In the genomic region with DNA sequence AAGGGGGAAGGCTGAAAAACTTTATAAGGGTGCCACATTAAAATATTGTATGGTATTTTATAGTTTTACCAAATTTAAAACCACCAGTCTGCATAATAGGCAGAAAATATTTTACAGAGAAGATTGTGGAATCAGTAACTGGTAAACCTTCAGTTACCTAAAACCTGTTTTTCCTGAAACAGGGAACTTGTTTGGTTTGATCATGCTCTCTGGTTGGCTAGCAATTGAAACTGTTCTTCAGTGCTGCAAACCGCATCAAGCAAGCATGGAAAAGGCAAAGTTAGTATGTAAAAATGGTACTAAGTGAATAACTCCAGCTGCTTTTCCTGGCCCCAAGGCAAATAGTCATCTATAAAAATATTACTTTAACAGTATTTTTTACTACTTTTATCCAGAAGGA, we compare ENCODE assay signal across 19 cellular contexts.
DNase-seq lines count a peak whose midpoint lies in the region; ATAC-seq, FAIRE-seq and TF ChIP-seq lines count a peak whose summit lies in the region.
"Had no signal": no experiment of that assay in that cellular context is flagged by ENCODE, and none has a peak within 500 bp of the region (broad histone marks: within the 10 kb centered on the region; RNA-seq: fewer than 3 reads in every experiment).

No MANE protein-coding gene starts in this region.

- H3K27ac ChIP-seq in SK-N-MC (no peak overlapping the region), keratinocyte (ENCODE audit: control insufficient read depth, insufficient read depth, low read length) (no peak overlapping the region), right cardiac atrium (ENCODE audit: low read length) (no peak overlapping the region)
- H3K27ac ChIP-seq: HL-60 had no signal

- DNase-seq in DMS53 (lab: John Stamatoyannopoulos, UW) (peak; percentile 94), EL (peak; percentile 15), SK-N-MC (ENCODE audit: low read depth, low spot score) (peak; percentile 58), keratinocyte (ENCODE audit: low read depth, low spot score) (no peak), right cardiac atrium (no peak), NCI-H2227 treated with DMSO at 0.1 percent for 48 hours (lab: John Stamatoyannopoulos, UW) (no peak), NCI-H446 (lab: John Stamatoyannopoulos, UW) (no peak), midbrain (lab: John Stamatoyannopoulos, UW) (no peak)
- DNase-seq: ACHN; AML-193; CD4-positive, CD25-positive, alpha-beta regulatory T cell; H9; NCI-H1436; NCI-H2029; NCI-H226; NCI-H82 had no signal

- dilution Hi-C loops in keratinocyte (cut with MboI; ENCODE audit: extremely low pct_ligation_motif_present, low sequenced_read_pairs): no loop called here

- H3K36me3 ChIP-seq in SK-N-MC (ENCODE audit: insufficient read depth, low read length) (no peaks in the 10 kb centered on the region), keratinocyte (ENCODE audit: control insufficient read depth in 2 of 2, extremely low read depth in 1 of 2, insufficient read depth in 2 of 2, low read length in 2 of 2) (no peaks in the 10 kb centered on the region)

- no peaks in the 10 kb centered on the region for H3K79me2 ChIP-seq in keratinocyte (ENCODE audit: control insufficient read depth, insufficient read depth, low read length)

- 88% methylated on average over 1 of the region's 1 CpG for WGBS in right cardiac atrium

- H3K4me3 ChIP-seq in SK-N-MC: no peak overlapping the region
- H3K4me3 ChIP-seq in keratinocyte (ENCODE audit: control insufficient read depth in 2 of 3, extremely low read depth in 1 of 3, insufficient read depth in 2 of 3, low read depth in 1 of 3, low read length in 3 of 3): no peak overlapping the region
- no peak overlapping the region for H3K4me3 ChIP-seq in right cardiac atrium (ENCODE audit: low read length)
- H3K4me3 ChIP-seq: K562 had no signal

- H3K4me1 ChIP-seq in keratinocyte (ENCODE audit: control insufficient read depth, extremely low read depth, insufficient read depth, low read length) (no peaks in the 10 kb centered on the region), right cardiac atrium (ENCODE audit: control insufficient read depth, insufficient read depth, low read length) (no peaks in the 10 kb centered on the region)
- H3K4me1 ChIP-seq: Caco-2 had no signal

- H3K9ac ChIP-seq in SK-N-MC (ENCODE audit: insufficient read length) (no peak overlapping the region), keratinocyte (ENCODE audit: control insufficient read depth, extremely low read depth, insufficient read depth, low read length) (no peak overlapping the region)

- H2AFZ ChIP-seq in keratinocyte (ENCODE audit: control insufficient read depth, low read length): no peak overlapping the region

- ATAC-seq in right cardiac atrium: no peak
- ATAC-seq: K562 had no signal

- intact Hi-C loops in right cardiac atrium (cut with DNase I): no loop called here

- TF ChIP-seq CTCF in keratinocyte (optimal IDR thresholded peaks at IDR 0.05 in 1 of 3, IDR thresholded peaks at IDR 0.05 in 1 of 3, conservative IDR thresholded peaks at IDR 0.05 in 1 of 3; ENCODE audit: extremely low read depth in 1 of 3, insufficient read depth in 2 of 3, low read length in 3 of 3): no peak

- no peak overlapping the region for H3K4me2 ChIP-seq in keratinocyte (ENCODE audit: control insufficient read depth, extremely low read depth, insufficient read depth, low read depth, low read length)

- H4K20me1 ChIP-seq in keratinocyte (ENCODE audit: control insufficient read depth, extremely low read depth, insufficient read depth, low read length): no peaks in the 10 kb centered on the region

- H3K9me3 ChIP-seq in SK-N-MC (ENCODE audit: low read depth, low read length): no peaks in the 10 kb centered on the region
- no peaks in the 10 kb centered on the region for H3K9me3 ChIP-seq in keratinocyte (ENCODE audit: control insufficient read depth, low read depth, low read length)
- H3K9me3 ChIP-seq in right cardiac atrium (ENCODE audit: control insufficient read depth, low read length): no peaks in the 10 kb centered on the region
- H3K9me3 ChIP-seq: Caco-2 had no signal

- no peaks in the 10 kb centered on the region for H3K9me1 ChIP-seq in keratinocyte (ENCODE audit: control insufficient read depth, extremely low read depth, insufficient read depth, low read length)

- FAIRE-seq in keratinocyte (lab: Jason Lieb, UNC): peak; percentile 49
- FAIRE-seq: K562 had no signal

- H3K27me3 ChIP-seq in keratinocyte (ENCODE audit: control insufficient read depth, extremely low read depth, insufficient read depth, low read length) (no peaks in the 10 kb centered on the region), right cardiac atrium (ENCODE audit: control insufficient read depth, insufficient read depth) (no peaks in the 10 kb centered on the region)

Comparison
In these comparisons a context has a peak if more than half of its experiments do, and no peak if none do; other contexts are left out.
1. DNase-seq: peak in DMS53 (single experiment), EL (single experiment) and SK-N-MC (single experiment); none in keratinocyte (single experiment), right cardiac atrium (0 of 3), NCI-H2227 treated with DMSO at 0.1 percent for 48 hours (single experiment), NCI-H446 (0 of 2) and midbrain (single experiment).